9 cellular contexts compared by ENCODE assay signal in genomic region chr1:70487910-70488665, GRCh38.
A peak's percentile ranks its signal among the peaks of the same experiment; 100 is the strongest.
DNase-seq lines count a peak whose midpoint lies in the region; ATAC-seq, FAIRE-seq and TF ChIP-seq lines count a peak whose summit lies in the region.
"Had no signal": no experiment of that assay in that cellular context is flagged by ENCODE, and none has a peak within 500 bp of the region (broad histone marks: within the 10 kb centered on the region; RNA-seq: fewer than 3 reads in every experiment).

No MANE protein-coding gene starts in this region.

- intact Hi-C loops in Caco-2 (cut with micrococcal nuclease; ENCODE audit: unreplicated experiment) = loop anchor here (1.0 kb wide), 1 partner anchor 355 kb away; no protein-coding TSS in a partner anchor

- ATAC-seq in GM18511 (IDR thresholded peaks at IDR 0.05; ENCODE audit: unreplicated experiment) (peak; percentile 70), HG03378 (IDR thresholded peaks at IDR 0.05; ENCODE audit: unreplicated experiment) (peak; percentile 46)

- H3K9me3 ChIP-seq in Caco-2 = no peaks in the 10 kb centered on the region

- peak in 1 of 2 experiments; percentile 26 for DNase-seq in Caco-2
- DNase-seq in RCC 7860 (ENCODE audit: low spot score) = no peak
- DNase-seq in fibroblast of mammary gland (ENCODE audit: low read depth) = peak; percentile 58
- DNase-seq in osteocyte (ENCODE audit: extremely low spot score, unreplicated experiment) = no peak
- no peak for DNase-seq in dedifferentiated amniotic fluid mesenchymal stem cell (ENCODE audit: extremely low spot score)
- DNase-seq in NCI-H128 (lab: John Stamatoyannopoulos, UW; ENCODE audit: unreplicated experiment) = no peak

- H3K4me1 Mint-ChIP-seq in Caco-2 (ENCODE audit: low read depth, unreplicated experiment) (no peaks in the 10 kb centered on the region), osteocyte (ENCODE audit: unreplicated experiment) (no peaks in the 10 kb centered on the region)

- H3K36me3 ChIP-seq in Caco-2 (ENCODE audit: control insufficient read depth, insufficient read depth, low read length) = no peaks in the 10 kb centered on the region

- H3K9me3 Mint-ChIP-seq in Caco-2 (ENCODE audit: unreplicated experiment) (no peaks in the 10 kb centered on the region), osteocyte (ENCODE audit: unreplicated experiment) (peaks cover 6% of the 10 kb centered on the region)

- peak; percentile 34 to 63 for TF ChIP-seq CTCF in Caco-2 (IDR thresholded peaks at IDR 0.05; ENCODE audit: insufficient read depth in 1 of 2, low read depth in 1 of 2, low read length in 1 of 2, severe bottlenecking in 1 of 2, unreplicated experiment in 1 of 2)
- TF ChIP-seq CTCF in fibroblast of mammary gland (conservative IDR thresholded peaks at IDR 0.05; ENCODE audit: control insufficient read depth, insufficient read depth, low read depth, low read length) = peak; percentile 74
- peak; percentile 54 for TF ChIP-seq CTCF in osteocyte (IDR thresholded peaks at IDR 0.05)

- H3K27me3 Mint-ChIP-seq in Caco-2 (ENCODE audit: insufficient read depth, unreplicated experiment) (no peaks in the 10 kb centered on the region), osteocyte (ENCODE audit: unreplicated experiment) (peaks cover 20% of the 10 kb centered on the region)

- FAIRE-seq in RCC 7860 (lab: Jason Lieb, UNC) = peak; percentile 80
- FAIRE-seq: TTC549 had no signal

- H3K36me3 Mint-ChIP-seq in Caco-2 (ENCODE audit: insufficient read depth, unreplicated experiment) (no peaks in the 10 kb centered on the region), osteocyte (ENCODE audit: unreplicated experiment) (no peaks in the 10 kb centered on the region)

- BruUV-seq in Caco-2 (replicated peaks; lab: Mats Ljungman, UMichigan) = no TSS peak

- no peaks in the 10 kb centered on the region for H3K4me1 ChIP-seq in Caco-2

- POLR2A ChIA-PET in Caco-2 (lab: Charles Lee) = no interaction called here

- H3K27ac Mint-ChIP-seq in Caco-2 (ENCODE audit: unreplicated experiment) (no peak overlapping the region), osteocyte (ENCODE audit: unreplicated experiment) (no peak overlapping the region)

- H3K4me3 ChIP-seq in Caco-2 (ENCODE audit: low read depth, low read length) = no peak overlapping the region
- no peak overlapping the region for H3K4me3 ChIP-seq in fibroblast of mammary gland (ENCODE audit: control insufficient read depth, low read depth, low read length)

- CTCF ChIA-PET in Caco-2 (lab: Charles Lee) = no interaction called here

- no peaks in the 10 kb centered on the region for H3K27me3 ChIP-seq in Caco-2 (replicated peaks; ENCODE audit: control insufficient read depth, insufficient read depth, low read length)

- no peak overlapping the region for H3K4me3 Mint-ChIP-seq in Caco-2 (ENCODE audit: unreplicated experiment)
- no peak overlapping the region for H3K4me3 Mint-ChIP-seq in osteocyte (ENCODE audit: unreplicated experiment)
